Comparison of ENCODE assay signal across 9 cellular contexts in the genomic region with DNA sequence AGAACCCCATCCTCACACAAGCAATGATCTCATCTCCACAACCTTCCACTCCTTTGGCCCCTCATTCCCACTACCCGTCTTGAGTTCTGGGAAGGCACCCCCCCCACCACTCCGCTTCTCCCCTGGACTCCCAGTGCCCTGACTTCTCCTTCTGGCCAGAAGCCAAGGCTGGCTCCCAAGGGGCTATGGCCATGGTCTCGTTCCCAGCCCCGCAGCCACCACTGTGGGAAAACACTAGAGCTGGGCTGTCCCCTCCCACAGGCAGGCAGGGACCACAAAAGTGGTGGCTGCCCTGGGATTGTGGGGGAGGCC. TPM values are rescaled to one million over a fixed set of nuclear protein-coding genes. Genes with fewer than 3 reads are reported as not detected.
DNase-seq lines count a peak whose midpoint lies in the region; ATAC-seq, FAIRE-seq and TF ChIP-seq lines count a peak whose summit lies in the region.
"Had no signal": no experiment of that assay in that cellular context is flagged by ENCODE, and none has a peak within 500 bp of the region (broad histone marks: within the 10 kb centered on the region; RNA-seq: fewer than 3 reads in every experiment).

No MANE protein-coding gene starts in this region.

- H3K27ac ChIP-seq in CD4-positive, alpha-beta memory T cell (ENCODE audit: low read depth, low read length) = no peak overlapping the region
- no peak overlapping the region for H3K27ac ChIP-seq in RWPE2 (ENCODE audit: poor library complexity, severe bottlenecking)
- H3K27ac ChIP-seq in prostate gland = peak overlapping the region; percentile 78 to 85

- no peak for DNase-seq in CD4-positive, alpha-beta memory T cell
- peak; percentile 64 for DNase-seq in RWPE2 (ENCODE audit: low spot score)
- DNase-seq in glutamatergic neuron = peak; percentile 71
- DNase-seq in prostate gland (ENCODE audit: low spot score) = no peak
- no peak for DNase-seq in omental fat pad (ENCODE audit: low spot score)
- no peak for DNase-seq in urothelium cell line (ENCODE audit: low spot score)
- DNase-seq in NCI-H1694 treated with DMSO at 0.1 percent for 48 hours (lab: John Stamatoyannopoulos, UW) = no peak

- 36% methylated on average over 4 of the region's 4 CpGs for WGBS in prostate gland

- no peak overlapping the region for H3K4me3 ChIP-seq in CD4-positive, alpha-beta memory T cell (ENCODE audit: low read length in 2 of 2)
- no peak overlapping the region for H3K4me3 ChIP-seq in RWPE2 (ENCODE audit: severe bottlenecking)
- H3K4me3 ChIP-seq in prostate gland = no peak overlapping the region

- TF ChIP-seq POLR2A in prostate gland (IDR thresholded peaks at IDR 0.05) = no peak

- no peak for ATAC-seq in RWPE2 (ENCODE audit: low read depth)
- ATAC-seq in omental fat pad (ENCODE audit: low FRiP score) = no peak
- no peak for ATAC-seq in HG03565 (IDR thresholded peaks at IDR 0.05; ENCODE audit: unreplicated experiment)

- H3K9me3 Mint-ChIP-seq in CD4-positive, alpha-beta memory T cell = no peaks in the 10 kb centered on the region
- peaks cover 5% of the 10 kb centered on the region for H3K9me3 Mint-ChIP-seq in glutamatergic neuron (ENCODE audit: unreplicated experiment)

- H3K9me3 ChIP-seq in CD4-positive, alpha-beta memory T cell (ENCODE audit: control insufficient read depth in 1 of 2, low read length in 2 of 2) = no peaks in the 10 kb centered on the region
- H3K9me3 ChIP-seq in RWPE2 (ENCODE audit: severe bottlenecking) = no peaks in the 10 kb centered on the region
- H3K9me3 ChIP-seq in prostate gland = no peaks in the 10 kb centered on the region

- H3K27me3 ChIP-seq in CD4-positive, alpha-beta memory T cell (ENCODE audit: insufficient read depth, low read length) = no peaks in the 10 kb centered on the region
- H3K27me3 ChIP-seq in RWPE2 (ENCODE audit: insufficient read depth, poor library complexity, severe bottlenecking) (no peaks in the 10 kb centered on the region), prostate gland (replicated peaks; ENCODE audit: insufficient read depth) (no peaks in the 10 kb centered on the region)

- peak overlapping the region; percentile 42 to 86 (median 77) for H3K27ac Mint-ChIP-seq in CD4-positive, alpha-beta memory T cell
- H3K27ac Mint-ChIP-seq in glutamatergic neuron (ENCODE audit: unreplicated experiment) = peak overlapping the region; percentile 72

- no peaks in the 10 kb centered on the region for H3K27me3 Mint-ChIP-seq in CD4-positive, alpha-beta memory T cell
- H3K27me3 Mint-ChIP-seq in glutamatergic neuron (ENCODE audit: unreplicated experiment) = peaks cover 7% of the 10 kb centered on the region

- peaks cover 29% of the 10 kb centered on the region for H3K36me3 ChIP-seq in CD4-positive, alpha-beta memory T cell (ENCODE audit: insufficient read depth, low read length)
- H3K36me3 ChIP-seq in RWPE2 (ENCODE audit: low read depth) = peaks cover 39% of the 10 kb centered on the region
- H3K36me3 ChIP-seq in prostate gland = peaks cover 7 to 14% of the 10 kb centered on the region in 2 donors

- peaks cover 19 to 43% of the 10 kb centered on the region in 2 donors for H3K36me3 Mint-ChIP-seq in CD4-positive, alpha-beta memory T cell
- no peaks in the 10 kb centered on the region for H3K36me3 Mint-ChIP-seq in glutamatergic neuron (ENCODE audit: unreplicated experiment)

- H3K4me1 Mint-ChIP-seq in CD4-positive, alpha-beta memory T cell = peaks cover 23 to 63% (median 37%) of the 10 kb centered on the region in 4 donors
- peaks cover 18% of the 10 kb centered on the region for H3K4me1 Mint-ChIP-seq in glutamatergic neuron (ENCODE audit: low read depth, unreplicated experiment)

- CTCF ChIA-PET in CD4-positive, alpha-beta memory T cell (lab: Charles Lee; ENCODE audit: partially characterized antibody) = interaction anchor here (1.1 to 16.0 kb wide), 7 partner anchors 11 to 253 kb away, joined by 4 to 624 read pairs (median 40); a partner anchor contains a TSS

- H3K4me1 ChIP-seq in CD4-positive, alpha-beta memory T cell (ENCODE audit: insufficient read depth, low read length) = peaks cover 44% of the 10 kb centered on the region
- H3K4me1 ChIP-seq in RWPE2 (ENCODE audit: insufficient read depth, poor library complexity, severe bottlenecking) = no peaks in the 10 kb centered on the region
- peaks cover 16% of the 10 kb centered on the region for H3K4me1 ChIP-seq in prostate gland (replicated peaks)

- POLR2A ChIA-PET in CD4-positive, alpha-beta memory T cell (lab: Charles Lee; ENCODE audit: partially characterized antibody) = interaction anchor here (1.2 to 10.0 kb wide), 11 partner anchors 10 to 254 kb away, joined by 3 to 194 read pairs (median 26); a partner anchor contains a TSS

- TF ChIP-seq CTCF in RWPE2 (IDR thresholded peaks at IDR 0.05; ENCODE audit: poor library complexity, severe bottlenecking) (no peak), glutamatergic neuron (IDR thresholded peaks at IDR 0.05; ENCODE audit: partially characterized antibody, unreplicated experiment) (no peak), prostate gland (IDR thresholded peaks at IDR 0.05) (no peak), omental fat pad (IDR thresholded peaks at IDR 0.05) (no peak)

- H3K4me3 Mint-ChIP-seq in CD4-positive, alpha-beta memory T cell = peak overlapping the region; percentile 29 to 89 (median 65)
- peak overlapping the region; percentile 74 for H3K4me3 Mint-ChIP-seq in glutamatergic neuron (ENCODE audit: unreplicated experiment)

- no peak for FAIRE-seq in urothelium cell line (lab: Jason Lieb, UNC)
- FAIRE-seq: endometrium had no signal

- intact Hi-C loops in CD4-positive, alpha-beta memory T cell (cut with micrococcal nuclease) = loop anchor here (5.0 kb wide), 2 partner anchors 97 to 117 kb away; a partner anchor contains a TSS
- intact Hi-C loops in prostate gland (cut with DNase I) = loop anchor here (5.0 kb wide), 1 partner anchor 42 kb away; a partner anchor contains a TSS

RNA-seq across cellular contexts. Expression of a gene that starts 1.5 kb away (rescaled TPM):
- 10 to 100 TPM; 24.4 to 24.5 TPM for total RNA-seq in CD4-positive, alpha-beta memory T cell
- 10 to 100 TPM; 18.7 to 42.5 TPM for polyA plus RNA-seq in CD4-positive, alpha-beta memory T cell
- total RNA-seq in glutamatergic neuron (ENCODE audit: unreplicated experiment) (25.7 TPM), prostate gland (10 to 100 TPM; 21.2 to 38.7 TPM), omental fat pad (10 to 100 TPM in 2 of 4 donors, 1 to 10 TPM in 2; 6.6 to 15.3 (median 10.3) TPM)

RNA-seq across cellular contexts. Expression of a gene that starts 10.6 kb away (rescaled TPM):
- total RNA-seq in CD4-positive, alpha-beta memory T cell = 10 to 100 TPM; 72.6 to 77.0 TPM
- 1 to 10 TPM; 2.3 to 8.1 TPM for polyA plus RNA-seq in CD4-positive, alpha-beta memory T cell
- total RNA-seq in glutamatergic neuron (ENCODE audit: unreplicated experiment) (119 TPM), prostate gland (10 to 100 TPM; 35.8 to 45.9 TPM), omental fat pad (10 to 100 TPM; 19.7 to 40.4 (median 26.9) TPM)

RNA-seq across cellular contexts. Expression of a gene that starts 15.5 kb away (rescaled TPM):
- 10 to 100 TPM; 19.4 to 19.7 TPM for total RNA-seq in CD4-positive, alpha-beta memory T cell
- polyA plus RNA-seq in CD4-positive, alpha-beta memory T cell = 1 to 10 TPM in 1 of 2 donors, not detected in 1; 1.5 TPM
- total RNA-seq in glutamatergic neuron (ENCODE audit: unreplicated experiment) (5.7 TPM), prostate gland (10 to 100 TPM; 11.4 to 15.2 TPM), omental fat pad (1 to 10 TPM; 1.4 to 4.4 (median 1.8) TPM)

RNA-seq across cellular contexts. Expression of a gene that starts 43.2 kb away (rescaled TPM):
- 10 to 100 TPM; 55.1 to 57.4 TPM for total RNA-seq in CD4-positive, alpha-beta memory T cell
- 10 to 100 TPM in 1 of 2 donors, 1 to 10 TPM in 1; 3.7 to 13.2 TPM for polyA plus RNA-seq in CD4-positive, alpha-beta memory T cell
- total RNA-seq in glutamatergic neuron (ENCODE audit: unreplicated experiment) = 22.3 TPM
- 10 to 100 TPM; 29.7 to 29.8 TPM for total RNA-seq in prostate gland
- total RNA-seq in omental fat pad = 10 to 100 TPM in 2 of 4 donors, 1 to 10 TPM in 2; 5.9 to 11.0 (median 9.5) TPM

Comparison
In these comparisons a context has a peak if more than half of its experiments do, and no peak if none do; other contexts are left out.
1. DNase-seq: peak in RWPE2 (single experiment) and glutamatergic neuron (single experiment); none in CD4-positive, alpha-beta memory T cell (0 of 5), prostate gland (single experiment), omental fat pad (single experiment), urothelium cell line (single experiment) and NCI-H1694 treated with DMSO at 0.1 percent for 48 hours (single experiment).
2. H3K27ac ChIP-seq: peak in prostate gland (2 of 2); none in CD4-positive, alpha-beta memory T cell (single experiment) and RWPE2 (single experiment).